In the genomic region with DNA sequence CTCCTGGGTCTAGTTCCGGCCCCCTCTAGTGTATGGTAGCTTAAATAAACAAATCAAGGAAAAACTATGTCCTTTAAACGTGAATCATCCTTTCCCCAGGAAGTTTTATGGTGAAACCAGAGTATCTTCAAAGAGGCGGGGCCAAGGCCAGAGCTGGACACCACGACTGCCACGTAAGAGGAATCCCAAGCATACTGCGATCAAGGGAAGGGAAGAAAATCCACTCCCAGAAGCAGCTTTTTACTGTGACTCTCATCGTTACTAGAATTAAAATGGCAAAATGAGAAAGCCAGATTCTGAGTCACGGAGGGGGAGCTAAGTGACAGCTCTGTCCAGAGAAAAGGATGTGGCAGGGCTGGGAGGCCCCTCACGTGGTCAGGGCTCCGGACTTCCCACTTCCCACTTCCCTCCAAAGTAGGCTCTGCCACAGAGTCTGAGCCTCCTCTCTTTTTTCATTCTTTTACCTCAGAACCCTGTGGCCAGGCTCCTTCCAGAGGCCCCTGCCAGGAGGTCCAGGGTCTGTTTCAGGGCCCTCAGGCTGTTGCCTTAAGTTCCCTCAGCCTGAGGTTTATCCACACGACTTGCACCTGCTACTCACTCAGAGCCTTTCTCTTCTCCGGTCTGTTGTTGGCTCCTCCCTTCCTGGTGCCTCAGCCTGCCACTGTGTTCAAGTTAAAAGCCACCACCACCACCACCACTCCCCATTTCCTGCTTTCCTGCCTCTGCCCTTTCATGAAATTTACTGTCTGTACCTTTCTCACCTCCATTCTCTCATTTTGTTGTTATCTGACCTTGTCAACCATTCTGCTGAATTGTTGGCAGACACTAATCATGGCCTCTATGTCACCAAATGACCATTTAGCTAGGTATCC, we compare ENCODE assay signal across 1 cellular context.
TF ChIP-seq lines count a peak whose summit lies in the region.

No MANE protein-coding gene starts in this region.

TF ChIP-seq in IMR-90, 13 proteins besides CTCF, POLR2A, EP300 and RAD21:
- TF ChIP-seq MXI1 (IDR thresholded peaks at IDR 0.05; ENCODE audit: borderline replicate concordance, low read depth, low read length) (no peak), MAFK (IDR thresholded peaks at IDR 0.05; ENCODE audit: low read depth, low read length) (no peak), NFE2L2 (IDR thresholded peaks at IDR 0.05; ENCODE audit: low read depth, low read length) (no peak), SMC3 (IDR thresholded peaks at IDR 0.05; ENCODE audit: low read depth, low read length) (no peak), CEBPB (IDR thresholded peaks at IDR 0.05; ENCODE audit: low read depth, low read length) (peak; percentile 66), MAZ (IDR thresholded peaks at IDR 0.05; ENCODE audit: borderline replicate concordance, low read depth, low read length) (peak; percentile 67; the same call in 1 of the 2 replicates), RCOR1 (IDR thresholded peaks at IDR 0.05; ENCODE audit: insufficient replicate concordance, low read length) (no peak), CHD1 (IDR thresholded peaks at IDR 0.05; ENCODE audit: low read depth, low read length) (no peak), RFX5 (IDR thresholded peaks at IDR 0.05; ENCODE audit: low read depth, low read length) (no peak), FOS (IDR thresholded peaks at IDR 0.05; ENCODE audit: low read depth, low read length) (peak; percentile 62; the same call in 1 of the 2 replicates), BHLHE40 (IDR thresholded peaks at IDR 0.05; ENCODE audit: low read depth, low read length) (0 out of 2 replicates have a peak, but pooled peaks have one; percentile 6)
- TF ChIP-seq, protein P1, sequence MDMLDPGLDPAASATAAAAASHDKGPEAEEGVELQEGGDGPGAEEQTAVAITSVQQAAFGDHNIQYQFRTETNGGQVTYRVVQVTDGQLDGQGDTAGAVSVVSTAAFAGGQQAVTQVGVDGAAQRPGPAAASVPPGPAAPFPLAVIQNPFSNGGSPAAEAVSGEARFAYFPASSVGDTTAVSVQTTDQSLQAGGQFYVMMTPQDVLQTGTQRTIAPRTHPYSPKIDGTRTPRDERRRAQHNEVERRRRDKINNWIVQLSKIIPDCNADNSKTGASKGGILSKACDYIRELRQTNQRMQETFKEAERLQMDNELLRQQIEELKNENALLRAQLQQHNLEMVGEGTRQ (IDR thresholded peaks at IDR 0.05; ENCODE audit: low read depth, low read length) = peak; percentile 90
- TF ChIP-seq, protein P2, sequence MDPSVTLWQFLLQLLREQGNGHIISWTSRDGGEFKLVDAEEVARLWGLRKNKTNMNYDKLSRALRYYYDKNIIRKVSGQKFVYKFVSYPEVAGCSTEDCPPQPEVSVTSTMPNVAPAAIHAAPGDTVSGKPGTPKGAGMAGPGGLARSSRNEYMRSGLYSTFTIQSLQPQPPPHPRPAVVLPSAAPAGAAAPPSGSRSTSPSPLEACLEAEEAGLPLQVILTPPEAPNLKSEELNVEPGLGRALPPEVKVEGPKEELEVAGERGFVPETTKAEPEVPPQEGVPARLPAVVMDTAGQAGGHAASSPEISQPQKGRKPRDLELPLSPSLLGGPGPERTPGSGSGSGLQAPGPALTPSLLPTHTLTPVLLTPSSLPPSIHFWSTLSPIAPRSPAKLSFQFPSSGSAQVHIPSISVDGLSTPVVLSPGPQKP (IDR thresholded peaks at IDR 0.05; ENCODE audit: borderline replicate concordance, low read depth, low read length) = no peak
TF ChIP-seq in IMR-90: peak in this region for 5.
